23 cellular contexts compared by ENCODE assay signal in the genomic region with DNA sequence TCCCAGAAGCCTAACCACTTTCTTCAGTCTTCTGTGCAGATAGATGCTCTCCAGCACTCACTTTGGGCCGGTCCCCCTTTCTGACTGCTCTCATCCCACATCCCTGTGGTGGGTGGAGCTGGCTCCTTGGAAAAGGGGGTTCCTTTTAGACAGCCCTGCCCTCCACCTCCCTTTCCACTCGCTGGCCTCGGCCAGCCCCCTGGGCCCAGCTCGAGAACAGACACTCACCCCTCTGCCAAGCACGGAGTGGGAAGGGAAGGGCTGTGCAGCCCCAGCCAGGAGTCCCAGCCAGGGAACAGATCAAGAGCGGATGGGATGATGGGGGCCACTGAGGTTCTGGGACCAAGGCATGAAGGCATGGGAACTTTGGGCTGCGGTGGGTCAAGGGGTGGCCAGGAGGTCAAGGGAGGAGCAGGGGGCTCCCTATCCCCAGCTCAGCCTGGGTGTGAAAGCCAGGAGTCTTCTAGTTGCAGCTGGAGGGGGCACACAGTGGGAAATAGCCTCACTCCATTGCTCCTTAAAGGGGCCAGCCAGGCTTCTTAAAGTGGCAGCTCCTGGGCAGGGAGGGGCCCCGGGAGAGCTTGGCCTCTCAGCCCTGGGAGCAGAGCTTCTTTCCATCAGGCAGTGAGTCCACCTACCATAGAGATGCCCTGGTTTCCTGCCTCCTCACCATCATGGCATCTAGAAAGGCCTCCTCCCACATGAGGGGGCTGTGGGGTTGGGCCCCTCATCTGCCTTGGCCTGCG.
"Had no signal": no experiment of that assay in that cellular context is flagged by ENCODE, and none has a peak within 500 bp of the region (broad histone marks: within the 10 kb centered on the region; RNA-seq: fewer than 3 reads in every experiment).

No MANE protein-coding gene starts in this region.

- H3K4me3 ChIP-seq: adrenal gland, MG63, Peyer's patch had no signal

- H3K36me3 Mint-ChIP-seq: activated naive CD8-positive, alpha-beta T cell treated with anti-CD3 and anti-CD28 coated beads, Interleukin-2, amount 10 ng/mL, durations not matched to agents 7 days and 5 days; WTC11 had no signal

- H3K27ac Mint-ChIP-seq: activated CD8-positive, alpha-beta T cell treated with anti-CD3 and anti-CD28 coated beads, Interleukin-2, amount 10 ng/mL, durations not matched to agents 7 days and 5 days; activated naive CD8-positive, alpha-beta T cell treated with anti-CD3 and anti-CD28 coated beads, Interleukin-2, amount 10 ng/mL, durations not matched to agents 7 days and 5 days; T-helper 1 cell treated with Interleukin-12 subunit alpha and Interleukin-12 subunit beta and Interleukin-4 antibody, amounts not matched to agents 30 μg/mL and 1 μg/mL, for 36 hours; WTC11 had no signal

- ATAC-seq: activated CD8-positive, alpha-beta T cell treated with anti-CD3 and anti-CD28 coated beads, Interleukin-2, amount 10 ng/mL, durations not matched to agents 7 days and 5 days; WTC11 had no signal

- DNase-seq: activated CD4-positive, alpha-beta T cell treated with anti-CD3 and anti-CD28 coated beads for 48 hours; activated CD4-positive, alpha-beta T cell treated with anti-CD3 and anti-CD28 coated beads, Interleukin-2, amount 50 U/mL, for 4 hours; activated CD4-positive, CD25-positive, alpha-beta regulatory T cell treated with anti-CD3 and anti-CD28 coated beads, Interleukin-2, amount 50 U/mL, for 72 hours; activated CD8-positive, alpha-beta memory T cell treated with anti-CD3 and anti-CD28 coated beads, Interleukin-2, amount 50 U/mL, for 48 hours; activated CD8-positive, alpha-beta T cell treated with anti-CD3 and anti-CD28 coated beads, Interleukin-2, amount 10 ng/mL, durations not matched to agents 7 days and 5 days; activated naive CD4-positive, alpha-beta T cell treated with anti-CD3 and anti-CD28 coated beads, Interleukin-2, amount 50 U/mL, for 16 hours; activated naive CD8-positive, alpha-beta T cell treated with anti-CD3 and anti-CD28 coated beads, Interleukin-2, amount 10 ng/mL, durations not matched to agents 7 days and 5 days; activated T-cell treated with anti-CD3 and anti-CD28 coated beads, Interleukin-2, amount 50 U/mL, for 1 hour; adrenal gland; anterior cingulate cortex; MG63; MV-4-11; NCI-H1092 treated with DMSO at 0.1 percent for 48 hours; NCI-H1417 treated with DMSO at 0.1 percent for 48 hours; NCI-H187; NCI-H2081; NCI-H524; Peyer's patch; SHP77 treated with DMSO at 0.1 percent for 48 hours; T-helper 9 cell had no signal

- H3K27ac ChIP-seq: adrenal gland, Peyer's patch, RWPE1 had no signal

- H3K27me3 ChIP-seq: adrenal gland, MG63, Peyer's patch had no signal

- H3K36me3 ChIP-seq: adrenal gland, MG63, Peyer's patch had no signal

- H3K9me3 ChIP-seq: adrenal gland, MG63, Peyer's patch had no signal

- H3K9me3 Mint-ChIP-seq: activated naive CD8-positive, alpha-beta T cell treated with anti-CD3 and anti-CD28 coated beads, Interleukin-2, amount 10 ng/mL, durations not matched to agents 7 days and 5 days; T-helper 1 cell treated with Interleukin-12 subunit alpha and Interleukin-12 subunit beta and Interleukin-4 antibody, amounts not matched to agents 30 μg/mL and 1 μg/mL, for 36 hours; WTC11 had no signal

- H3K4me3 Mint-ChIP-seq: activated CD8-positive, alpha-beta T cell treated with anti-CD3 and anti-CD28 coated beads, Interleukin-2, amount 10 ng/mL, durations not matched to agents 7 days and 5 days; activated naive CD8-positive, alpha-beta T cell treated with anti-CD3 and anti-CD28 coated beads, Interleukin-2, amount 10 ng/mL, durations not matched to agents 7 days and 5 days; T-helper 1 cell treated with Interleukin-12 subunit alpha and Interleukin-12 subunit beta and Interleukin-4 antibody, amounts not matched to agents 30 μg/mL and 1 μg/mL, for 36 hours; WTC11 had no signal

- H3K4me1 ChIP-seq: adrenal gland, Peyer's patch had no signal
